Comparison of ENCODE assay signal across 31 cellular contexts in genomic region chr15:81175496-81175895, GRCh38. TPM values are rescaled to one million over a fixed set of nuclear protein-coding genes. Genes with fewer than 3 reads are reported as not detected.
"Had no signal": no experiment of that assay in that cellular context is flagged by ENCODE, and none has a peak within 500 bp of the region (broad histone marks: within the 10 kb centered on the region; RNA-seq: fewer than 3 reads in every experiment).

No MANE protein-coding gene starts in this region.

- ATAC-seq: activated CD4-positive, CD25-positive, alpha-beta regulatory T cell treated with anti-CD3 and anti-CD28 coated beads, Interleukin-2, amount 50 U/mL, for 24 hours; activated CD8-positive, alpha-beta T cell treated with anti-CD3 and anti-CD28 coated beads for 36 hours; activated naive CD8-positive, alpha-beta T cell treated with anti-CD3 and anti-CD28 coated beads, Interleukin-2, amount 50 U/mL, for 24 hours; activated T-cell treated with anti-CD3 and anti-CD28 coated beads, Interleukin-2, amount 50 U/mL, for 4 hours; activated T-helper 17 cell treated with anti-CD3 and anti-CD28 coated beads, Interleukin-2, amount 50 U/mL, for 72 hours; foreskin keratinocyte; T-helper 17 cell had no signal

- H3K4me1 ChIP-seq: ascending aorta, breast epithelium, foreskin keratinocyte had no signal

- H3K27ac ChIP-seq: ascending aorta, cardiac muscle cell, foreskin keratinocyte, WERI-Rb-1 had no signal

- H3K27me3 ChIP-seq: ascending aorta, breast epithelium, gastrocnemius medialis had no signal

- H3K4me3 ChIP-seq: ascending aorta, breast epithelium, cardiac muscle cell, coronary artery, dorsolateral prefrontal cortex, esophagus muscularis mucosa, gastrocnemius medialis had no signal

- H3K36me3 ChIP-seq: ascending aorta, breast epithelium, cardiac muscle cell, esophagus muscularis mucosa, gastrocnemius medialis, WERI-Rb-1 had no signal

- DNase-seq: activated B cell treated with CpG ODN at 0.5 μM for 24 hours; activated CD4-positive, alpha-beta T cell treated with anti-CD3 and anti-CD28 coated beads for 48 hours; activated CD4-positive, alpha-beta T cell treated with anti-CD3 and anti-CD28 coated beads, Interleukin-2, amount 50 U/mL, for 1 hour; activated CD4-positive, alpha-beta T cell treated with anti-CD3 and anti-CD28 coated beads, Interleukin-2, amount 50 U/mL, for 48 hours; activated CD8-positive, alpha-beta memory T cell treated with anti-CD3 and anti-CD28 coated beads for 24 hours; activated CD8-positive, alpha-beta T cell treated with anti-CD3 and anti-CD28 coated beads for 36 hours; activated effector memory CD4-positive, alpha-beta T cell treated with Interleukin-2 at 50 U/mL for 16 hours; activated gamma-delta T cell treated with Interleukin-2 at 50 U/mL for 16 hours; activated naive CD4-positive, alpha-beta T cell treated with anti-CD3 and anti-CD28 coated beads, Interleukin-2, amount 50 U/mL, for 16 hours; activated naive CD4-positive, alpha-beta T cell treated with Interleukin-2 at 50 U/mL for 16 hours; activated naive CD8-positive, alpha-beta T cell treated with anti-CD3 and anti-CD28 coated beads for 36 hours; activated naive CD8-positive, alpha-beta T cell treated with anti-CD3 and anti-CD28 coated beads, Interleukin-2, amount 50 U/mL, for 24 hours; activated T-cell treated with anti-CD3 and anti-CD28 coated beads, Interleukin-2, amount 50 U/mL, for 4 hours; effector memory CD4-positive, alpha-beta T cell; endodermal cell; foreskin keratinocyte; glutamatergic neuron; T-helper 1 cell; T-helper 17 cell; T1000; WERI-Rb-1 had no signal

- H3K9me3 ChIP-seq: ascending aorta, breast epithelium, esophagus muscularis mucosa, gastrocnemius medialis had no signal

RNA-seq across cellular contexts. Expression of gene IL16, which starts 21.2 kb away (rescaled TPM):
- total RNA-seq: cardiac muscle cell had no signal
- polyA plus RNA-seq: cardiac muscle cell, foreskin keratinocyte had no signal

RNA-seq across cellular contexts. Expression of gene CFAP161, which starts 41.4 kb away (rescaled TPM):
- total RNA-seq: activated CD8-positive, alpha-beta T cell treated with anti-CD3 and anti-CD28 coated beads for 36 hours; activated naive CD8-positive, alpha-beta T cell treated with anti-CD3 and anti-CD28 coated beads for 36 hours; activated T-cell treated with anti-CD3 and anti-CD28 coated beads, Interleukin-2, amount 50 U/mL, for 4 hours; ascending aorta; cardiac muscle cell; endodermal cell; epithelial cell of proximal tubule; foreskin keratinocyte; gastrocnemius medialis had no signal
- polyA plus RNA-seq: cardiac muscle cell, foreskin keratinocyte had no signal
